17 cellular contexts compared by ENCODE assay signal in genomic region chr10:75611972-75612331, GRCh38.
DNase-seq lines count a peak whose midpoint lies in the region; ATAC-seq and TF ChIP-seq lines count a peak whose summit lies in the region.
"Had no signal": no experiment of that assay in that cellular context is flagged by ENCODE, and none has a peak within 500 bp of the region (broad histone marks: within the 10 kb centered on the region; RNA-seq: fewer than 3 reads in every experiment).

No MANE protein-coding gene starts in this region.

- no peaks in the 10 kb centered on the region for H3K36me3 ChIP-seq in thyroid gland
- H3K36me3 ChIP-seq: BE2C, neutrophil had no signal

- peaks cover 37 to 54% of the 10 kb centered on the region in 2 donors for H3K4me1 ChIP-seq in thyroid gland
- H3K4me1 ChIP-seq: BE2C had no signal

- DNase-seq in kidney glomerular epithelial cell (lab: John Stamatoyannopoulos, UW) (peak; percentile 50), thyroid gland (peak in 1 of 2 donors; percentile 26), DMS 273 treated with DMSO at 0.1 percent for 48 hours (lab: John Stamatoyannopoulos, UW) (no peak)
- DNase-seq: activated CD4-positive, alpha-beta T cell treated with anti-CD3 and anti-CD28 coated beads, Interleukin-2, amount 50 U/mL, for 1 hour; activated T-cell treated with anti-CD3 and anti-CD28 coated beads, Interleukin-2, amount 50 U/mL, for 24 hours; BE2C; DMS53; effector CD4-positive, alpha-beta T cell; mesenchymal stem cell; NCI-H1417 treated with DMSO at 0.1 percent for 48 hours; NCI-H345 had no signal

- intact Hi-C loops in thyroid gland (cut with DNase I): no loop called here

- no peak overlapping the region for H3K4me3 ChIP-seq in thyroid gland (replicated peaks in 1 of 3)

- WGBS in thyroid gland, 2 donors: 45 to 52% methylated on average over 3 of the region's 3 CpGs

- TF ChIP-seq CTCF in thyroid gland (IDR thresholded peaks at IDR 0.05): no peak

- ATAC-seq in GM19467 (IDR thresholded peaks at IDR 0.05; ENCODE audit: unreplicated experiment) (peak; percentile 24), HG03196 (IDR thresholded peaks at IDR 0.05; ENCODE audit: unreplicated experiment) (peak; percentile 35), GM18519 (IDR thresholded peaks at IDR 0.05; ENCODE audit: low FRiP score, unreplicated experiment) (no peak), HG02610 (IDR thresholded peaks at IDR 0.05; ENCODE audit: unreplicated experiment) (no peak), GM18502 (IDR thresholded peaks at IDR 0.05; ENCODE audit: poor library complexity, unreplicated experiment) (no peak)

- H3K27me3 ChIP-seq in thyroid gland: no peaks in the 10 kb centered on the region
- H3K27me3 ChIP-seq: BE2C had no signal

- H3K9me3 ChIP-seq in thyroid gland: no peaks in the 10 kb centered on the region
- H3K9me3 ChIP-seq: BE2C, neutrophil had no signal

- no peak for TF ChIP-seq POLR2A in thyroid gland (IDR thresholded peaks at IDR 0.05)

- H3K27ac ChIP-seq in thyroid gland: peak overlapping the region in 2 of 3 donors; percentile 42 to 43
- H3K27ac ChIP-seq: neutrophil had no signal

Comparison
In these comparisons a context has a peak if more than half of its experiments do, and no peak if none do; other contexts are left out.
1. ATAC-seq: peak in GM19467 (single experiment) and HG03196 (single experiment); none in GM18519 (single experiment), HG02610 (single experiment) and GM18502 (single experiment).